Comparison of ENCODE assay signal across 11 cellular contexts in the genomic region with DNA sequence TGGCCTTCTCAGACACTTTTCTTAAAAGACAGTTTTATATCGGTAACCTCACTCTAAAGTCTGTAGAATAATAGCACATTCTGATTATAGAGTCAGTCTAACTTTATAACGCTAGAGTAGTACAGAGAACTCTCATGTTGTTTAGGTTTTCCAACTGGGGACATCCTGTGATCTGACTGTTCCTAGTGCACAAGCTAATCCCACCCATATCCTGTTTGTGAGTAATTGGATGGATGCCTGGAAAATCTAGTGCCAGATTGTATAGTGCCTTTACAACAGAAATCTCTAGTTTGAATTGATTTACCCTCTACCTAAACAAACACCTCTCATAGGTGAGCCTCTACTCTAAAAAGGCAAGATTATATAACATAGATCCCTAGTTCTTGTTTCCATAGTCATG.
DNase-seq lines count a peak whose midpoint lies in the region; FAIRE-seq and TF ChIP-seq lines count a peak whose summit lies in the region.
"Had no signal": no experiment of that assay in that cellular context is flagged by ENCODE, and none has a peak within 500 bp of the region (broad histone marks: within the 10 kb centered on the region; RNA-seq: fewer than 3 reads in every experiment).

No MANE protein-coding gene starts in this region.

- peak overlapping the region; percentile 88 for H3K27ac ChIP-seq in ACC112 (ENCODE audit: low read depth, low read length)
- H3K27ac ChIP-seq: thoracic aorta had no signal

- FAIRE-seq in H54 (lab: Jason Lieb, UNC) (peak; percentile 99), GM12891 (lab: Jason Lieb, UNC) (no peak)
- FAIRE-seq: islet of Langerhans had no signal

- H3K27me3 ChIP-seq in ACC112 (ENCODE audit: insufficient read depth, low read length) = no peaks in the 10 kb centered on the region

- peaks cover 77% of the 10 kb centered on the region for H3K79me2 ChIP-seq in ACC112 (ENCODE audit: control insufficient read depth, insufficient read depth, low read length, unreplicated experiment)

- DNase-seq in H54 (ENCODE audit: insufficient read length, low spot score) (no peak), astrocyte of the hippocampus (ENCODE audit: low read depth, low spot score) (peak; percentile 63), iris pigment epithelial cell (ENCODE audit: low read depth) (peak; percentile 91), GM12891 (ENCODE audit: insufficient read length, low spot score) (no peak), GM19238 (ENCODE audit: insufficient read length, low spot score) (no peak)
- no peak for DNase-seq in effector CD4-positive, alpha-beta T cell
- no peak for DNase-seq in stimulated activated CD4-positive, alpha-beta T cell treated with anti-CD3 and anti-CD28 coated beads, Interleukin-4, amount 100 ng/mL, for 1 hour
- DNase-seq: COR-L47 had no signal

- peak overlapping the region; percentile 68 for H2AFZ ChIP-seq in ACC112 (ENCODE audit: low read length, unreplicated experiment)

- peaks cover 39% of the 10 kb centered on the region for H3K4me1 ChIP-seq in ACC112 (ENCODE audit: control insufficient read depth, insufficient read depth, low read length, unreplicated experiment)

- no peaks in the 10 kb centered on the region for H3K36me3 ChIP-seq in ACC112 (ENCODE audit: insufficient read depth, low read length)
- H3K36me3 ChIP-seq: thoracic aorta had no signal

- H3K4me3 ChIP-seq in ACC112 (ENCODE audit: low read depth, low read length) = peak overlapping the region; percentile 57; the same call in 1 of the 2 replicates
- H3K4me3 ChIP-seq: thoracic aorta had no signal

- TF ChIP-seq POLR2A in H54 (IDR thresholded peaks at IDR 0.05; ENCODE audit: low read depth, low read length) (no peak), GM12891 (IDR thresholded peaks at IDR 0.05; ENCODE audit: low read depth, low read length) (no peak)

TF ChIP-seq in GM12891, 5 proteins besides CTCF, POLR2A, EP300 and RAD21:
- TF ChIP-seq TAF1 (IDR thresholded peaks at IDR 0.05; ENCODE audit: low read depth, low read length) = no peak
- TF ChIP-seq POU2F2 (IDR thresholded peaks at IDR 0.05; ENCODE audit: low read depth, low read length) = no peak
- TF ChIP-seq POLR2AphosphoS5 (IDR thresholded peaks at IDR 0.05; ENCODE audit: low read depth, low read length) = no peak
- no peak for TF ChIP-seq PAX5 (IDR thresholded peaks at IDR 0.05; ENCODE audit: insufficient read depth, low read length, severe bottlenecking)
- no peak for TF ChIP-seq SPI1 (IDR thresholded peaks at IDR 0.05; ENCODE audit: low read depth, low read length)

Comparison
In these comparisons a context has a peak if more than half of its experiments do, and no peak if none do; other contexts are left out.
1. DNase-seq: peak in astrocyte of the hippocampus (single experiment) and iris pigment epithelial cell (single experiment); none in H54 (single experiment), GM12891 (single experiment), effector CD4-positive, alpha-beta T cell (single experiment), stimulated activated CD4-positive, alpha-beta T cell treated with anti-CD3 and anti-CD28 coated beads, Interleukin-4, amount 100 ng/mL, for 1 hour (single experiment) and GM19238 (single experiment).